19 cellular contexts compared by ENCODE assay signal in genomic region chr4:8283161-8283560, GRCh38. TPM values are rescaled to one million over a fixed set of nuclear protein-coding genes. Genes with fewer than 3 reads are reported as not detected.
DNase-seq lines count a peak whose midpoint lies in the region; ATAC-seq and TF ChIP-seq lines count a peak whose summit lies in the region.
"Had no signal": no experiment of that assay in that cellular context is flagged by ENCODE, and none has a peak within 500 bp of the region (broad histone marks: within the 10 kb centered on the region; RNA-seq: fewer than 3 reads in every experiment).

No MANE protein-coding gene starts in this region.

- ATAC-seq in central memory CD8-positive, alpha-beta T cell (replicated peaks; ENCODE audit: extremely low read depth, poor library complexity, severe bottlenecking) = no peak
- ATAC-seq in HG03108 (IDR thresholded peaks at IDR 0.05; ENCODE audit: unreplicated experiment) (no peak), GM18502 (IDR thresholded peaks at IDR 0.05; ENCODE audit: poor library complexity, unreplicated experiment) (no peak)
- ATAC-seq: CD8-positive, alpha-beta T cell had no signal

- peaks cover 70 to 100% (median 100%) of the 10 kb centered on the region in 10 experiments for H3K4me1 ChIP-seq in BLaER1 treated with 17β-estradiol and CSF1 and Interleukin-3, amounts not matched to agents 10 nM and 100 nM
- H3K4me1 ChIP-seq in osteoblast (ENCODE audit: insufficient read depth, low read length) = peaks cover 13% of the 10 kb centered on the region

- no peak overlapping the region for H3K4me3 Mint-ChIP-seq in central memory CD8-positive, alpha-beta T cell
- H3K4me3 Mint-ChIP-seq: B cell; CD8-positive, alpha-beta T cell; HFFc6 had no signal

- no peaks in the 10 kb centered on the region for H3K9me3 Mint-ChIP-seq in central memory CD8-positive, alpha-beta T cell
- H3K9me3 Mint-ChIP-seq: CD8-positive, alpha-beta T cell; HFFc6 had no signal

- H3K9me3 ChIP-seq in BLaER1 treated with 17β-estradiol and CSF1 and Interleukin-3, amounts not matched to agents 10 nM and 100 nM (replicated peaks in 1 of 11) = no peaks in the 10 kb centered on the region
- H3K9me3 ChIP-seq in osteoblast (ENCODE audit: low read depth, low read length) = no peaks in the 10 kb centered on the region

- H3K4me2 ChIP-seq in BLaER1 treated with 17β-estradiol and CSF1 and Interleukin-3, amounts not matched to agents 10 nM and 100 nM = peak overlapping the region; percentile 68 to 100 (median 99)
- H3K4me2 ChIP-seq in osteoblast (ENCODE audit: insufficient read depth, low read length) = no peak overlapping the region

- no peaks in the 10 kb centered on the region for H3K27me3 Mint-ChIP-seq in central memory CD8-positive, alpha-beta T cell
- H3K27me3 Mint-ChIP-seq: B cell had no signal

- no peaks in the 10 kb centered on the region for H3K79me2 ChIP-seq in osteoblast (ENCODE audit: insufficient read depth, low read length)

- DNase-seq in Kasumi-1 (lab: John Stamatoyannopoulos, UW) (peak; percentile 25 to 49), osteoblast (ENCODE audit: insufficient read length, low spot score, missing footprints) (peak; percentile 46), dermis blood vessel endothelial cell (no peak)
- DNase-seq in central memory CD8-positive, alpha-beta T cell (ENCODE audit: low spot score in 2 of 2) = no peak
- DNase-seq: CD8-positive, alpha-beta T cell; DND-41; HFFc6; KG1; NCI-H1930; NCI-H510A; NCI-H82 had no signal

- peaks cover 0 to 38% (median 0%) of the 10 kb centered on the region in 11 experiments; a peak in 5 of 22 replicates for H3K27me3 ChIP-seq in BLaER1 treated with 17β-estradiol and CSF1 and Interleukin-3, amounts not matched to agents 10 nM and 100 nM
- no peaks in the 10 kb centered on the region for H3K27me3 ChIP-seq in osteoblast (ENCODE audit: insufficient read depth, low read length)

- H3K4me1 Mint-ChIP-seq in central memory CD8-positive, alpha-beta T cell = no peaks in the 10 kb centered on the region
- H3K4me1 Mint-ChIP-seq: B cell had no signal

- peaks cover 0 to 96% (median 36%) of the 10 kb centered on the region in 11 experiments; a peak in 15 of 22 replicates for H4K20me1 ChIP-seq in BLaER1 treated with 17β-estradiol and CSF1 and Interleukin-3, amounts not matched to agents 10 nM and 100 nM
- no peaks in the 10 kb centered on the region for H4K20me1 ChIP-seq in osteoblast (ENCODE audit: insufficient read depth, low read length)

- no peak overlapping the region for H2AFZ ChIP-seq in osteoblast (ENCODE audit: low read length)

- H3K27ac Mint-ChIP-seq in central memory CD8-positive, alpha-beta T cell (ENCODE audit: low read depth) = peak overlapping the region; percentile 25
- H3K27ac Mint-ChIP-seq: B cell; CD8-positive, alpha-beta T cell; HFFc6 had no signal

- no peaks in the 10 kb centered on the region for H3K36me3 Mint-ChIP-seq in central memory CD8-positive, alpha-beta T cell (ENCODE audit: insufficient read depth)
- H3K36me3 Mint-ChIP-seq: CD8-positive, alpha-beta T cell had no signal

- peak overlapping the region in 8 of 11 experiments; percentile 25 to 88 (median 42); a peak in 13 of 22 replicates for H3K9ac ChIP-seq in BLaER1 treated with 17β-estradiol and CSF1 and Interleukin-3, amounts not matched to agents 10 nM and 100 nM

- TF ChIP-seq CTCF in osteoblast (IDR thresholded peaks at IDR 0.05; ENCODE audit: extremely low read depth, low read depth, low read length) = no peak

- peak overlapping the region in 1 of 10 experiments; percentile 9; a peak in 2 of 20 replicates for H3K4me3 ChIP-seq in BLaER1 treated with 17β-estradiol and CSF1 and Interleukin-3, amounts not matched to agents 10 nM and 100 nM
- H3K4me3 ChIP-seq in osteoblast (ENCODE audit: insufficient read depth, low read length) = no peak overlapping the region
- H3K4me3 ChIP-seq: SK-N-MC had no signal

- H3K27ac ChIP-seq in BLaER1 treated with 17β-estradiol and CSF1 and Interleukin-3, amounts not matched to agents 10 nM and 100 nM = peak overlapping the region in 7 of 11 experiments; percentile 15 to 82 (median 36); a peak in 11 of 22 replicates
- no peak overlapping the region for H3K27ac ChIP-seq in osteoblast (ENCODE audit: low read depth, low read length)
- H3K27ac ChIP-seq: RWPE1, SK-N-MC had no signal

- peaks cover 0 to 66% (median 35%) of the 10 kb centered on the region in 11 experiments; a peak in 13 of 22 replicates for H3K36me3 ChIP-seq in BLaER1 treated with 17β-estradiol and CSF1 and Interleukin-3, amounts not matched to agents 10 nM and 100 nM
- H3K36me3 ChIP-seq in osteoblast (ENCODE audit: insufficient read depth, low read length) = no peaks in the 10 kb centered on the region

RNA-seq across cellular contexts. Expression of gene HTRA3, which starts 13.6 kb away (rescaled TPM):
- 4.0 and 11.5 TPM in 2 replicates for total RNA-seq in osteoblast
- 3.0 and 3.6 TPM in 2 replicates for total RNA-seq in dermis blood vessel endothelial cell
- total RNA-seq: B cell; CD8-positive, alpha-beta T cell; MCF 10A; OCI-LY7 had no signal

Comparison
In these comparisons a context has a peak if more than half of its experiments do, and no peak if none do; other contexts are left out.
1. DNase-seq: peak in Kasumi-1 (2 of 2) and osteoblast (single experiment); none in central memory CD8-positive, alpha-beta T cell (0 of 2) and dermis blood vessel endothelial cell (single experiment).